Comparison of ENCODE assay signal across 1 cellular context in genomic region chr2:240383099-240383758, GRCh38.
TF ChIP-seq lines count a peak whose summit lies in the region.

No MANE protein-coding gene starts in this region.

TF ChIP-seq in IMR-90, 13 proteins besides CTCF, POLR2A, EP300 and RAD21 (continued from another document):
- TF ChIP-seq, protein P1, sequence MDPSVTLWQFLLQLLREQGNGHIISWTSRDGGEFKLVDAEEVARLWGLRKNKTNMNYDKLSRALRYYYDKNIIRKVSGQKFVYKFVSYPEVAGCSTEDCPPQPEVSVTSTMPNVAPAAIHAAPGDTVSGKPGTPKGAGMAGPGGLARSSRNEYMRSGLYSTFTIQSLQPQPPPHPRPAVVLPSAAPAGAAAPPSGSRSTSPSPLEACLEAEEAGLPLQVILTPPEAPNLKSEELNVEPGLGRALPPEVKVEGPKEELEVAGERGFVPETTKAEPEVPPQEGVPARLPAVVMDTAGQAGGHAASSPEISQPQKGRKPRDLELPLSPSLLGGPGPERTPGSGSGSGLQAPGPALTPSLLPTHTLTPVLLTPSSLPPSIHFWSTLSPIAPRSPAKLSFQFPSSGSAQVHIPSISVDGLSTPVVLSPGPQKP (IDR thresholded peaks at IDR 0.05; ENCODE audit: borderline replicate concordance, low read depth, low read length), result no peak
- no peak for TF ChIP-seq NFE2L2 (IDR thresholded peaks at IDR 0.05; ENCODE audit: low read depth, low read length)
- no peak for TF ChIP-seq RFX5 (IDR thresholded peaks at IDR 0.05; ENCODE audit: low read depth, low read length)
- TF ChIP-seq MAFK (IDR thresholded peaks at IDR 0.05; ENCODE audit: low read depth, low read length), result no peak
- no peak for TF ChIP-seq BHLHE40 (IDR thresholded peaks at IDR 0.05; ENCODE audit: low read depth, low read length)
